Comparison of ENCODE assay signal across 1 cellular context in genomic region chr20:50464026-50464724, GRCh38.
A peak's percentile ranks its signal among the peaks of the same experiment; 100 is the strongest.
TF ChIP-seq lines count a peak whose summit lies in the region.

No MANE protein-coding gene starts in this region.

TF ChIP-seq in HepG2, 621 proteins besides CTCF, POLR2A, EP300 and RAD21 (continued from another document):
- TF ChIP-seq, protein P1, sequence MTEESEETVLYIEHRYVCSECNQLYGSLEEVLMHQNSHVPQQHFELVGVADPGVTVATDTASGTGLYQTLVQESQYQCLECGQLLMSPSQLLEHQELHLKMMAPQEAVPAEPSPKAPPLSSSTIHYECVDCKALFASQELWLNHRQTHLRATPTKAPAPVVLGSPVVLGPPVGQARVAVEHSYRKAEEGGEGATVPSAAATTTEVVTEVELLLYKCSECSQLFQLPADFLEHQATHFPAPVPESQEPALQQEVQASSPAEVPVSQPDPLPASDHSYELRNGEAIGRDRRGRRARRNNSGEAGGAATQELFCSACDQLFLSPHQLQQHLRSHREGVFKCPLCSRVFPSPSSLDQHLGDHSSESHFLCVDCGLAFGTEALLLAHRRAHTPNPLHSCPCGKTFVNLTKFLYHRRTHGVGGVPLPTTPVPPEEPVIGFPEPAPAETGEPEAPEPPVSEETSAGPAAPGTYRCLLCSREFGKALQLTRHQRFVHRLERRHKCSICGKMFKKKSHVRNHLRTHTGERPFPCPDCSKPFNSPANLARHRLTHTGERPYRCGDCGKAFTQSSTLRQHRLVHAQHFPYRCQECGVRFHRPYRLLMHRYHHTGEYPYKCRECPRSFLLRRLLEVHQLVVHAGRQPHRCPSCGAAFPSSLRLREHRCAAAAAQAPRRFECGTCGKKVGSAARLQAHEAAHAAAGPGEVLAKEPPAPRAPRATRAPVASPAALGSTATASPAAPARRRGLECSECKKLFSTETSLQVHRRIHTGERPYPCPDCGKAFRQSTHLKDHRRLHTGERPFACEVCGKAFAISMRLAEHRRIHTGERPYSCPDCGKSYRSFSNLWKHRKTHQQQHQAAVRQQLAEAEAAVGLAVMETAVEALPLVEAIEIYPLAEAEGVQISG (CRISPR knock-in tag; IDR thresholded peaks at IDR 0.05), result peak; percentile 64; the same call in 1 of the 2 replicates
- TF ChIP-seq CEBPG (CRISPR knock-in tag; IDR thresholded peaks at IDR 0.05), result no peak; the same call in 1 of the 2 replicates
- TF ChIP-seq RFXAP (CRISPR knock-in tag; IDR thresholded peaks at IDR 0.05; ENCODE audit: borderline replicate concordance), result 0 out of 2 replicates have a peak, but pooled peaks have one; percentile 64
- TF ChIP-seq, protein P2, sequence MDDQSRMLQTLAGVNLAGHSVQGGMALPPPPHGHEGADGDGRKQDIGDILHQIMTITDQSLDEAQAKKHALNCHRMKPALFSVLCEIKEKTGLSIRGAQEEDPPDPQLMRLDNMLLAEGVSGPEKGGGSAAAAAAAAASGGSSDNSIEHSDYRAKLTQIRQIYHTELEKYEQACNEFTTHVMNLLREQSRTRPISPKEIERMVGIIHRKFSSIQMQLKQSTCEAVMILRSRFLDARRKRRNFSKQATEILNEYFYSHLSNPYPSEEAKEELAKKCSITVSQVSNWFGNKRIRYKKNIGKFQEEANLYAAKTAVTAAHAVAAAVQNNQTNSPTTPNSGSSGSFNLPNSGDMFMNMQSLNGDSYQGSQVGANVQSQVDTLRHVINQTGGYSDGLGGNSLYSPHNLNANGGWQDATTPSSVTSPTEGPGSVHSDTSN (CRISPR knock-in tag; IDR thresholded peaks at IDR 0.05; ENCODE audit: borderline replicate concordance), result no peak
- no peak for TF ChIP-seq GTF2F1 (IDR thresholded peaks at IDR 0.05; ENCODE audit: low read length)
- TF ChIP-seq ZNF7 (CRISPR knock-in tag; IDR thresholded peaks at IDR 0.05), result peak; percentile 26; the same call in 1 of the 2 replicates
- TF ChIP-seq IKZF1 (IDR thresholded peaks at IDR 0.05), result no peak
- TF ChIP-seq ZNF205 (CRISPR knock-in tag; IDR thresholded peaks at IDR 0.05), result peak; percentile 30; the same call in 1 of the 2 replicates
- 0 out of 2 replicates have a peak, but pooled peaks have one; percentile 83 for TF ChIP-seq ZNF704 (CRISPR knock-in tag; IDR thresholded peaks at IDR 0.05; ENCODE audit: borderline replicate concordance)
- TF ChIP-seq, protein P3, sequence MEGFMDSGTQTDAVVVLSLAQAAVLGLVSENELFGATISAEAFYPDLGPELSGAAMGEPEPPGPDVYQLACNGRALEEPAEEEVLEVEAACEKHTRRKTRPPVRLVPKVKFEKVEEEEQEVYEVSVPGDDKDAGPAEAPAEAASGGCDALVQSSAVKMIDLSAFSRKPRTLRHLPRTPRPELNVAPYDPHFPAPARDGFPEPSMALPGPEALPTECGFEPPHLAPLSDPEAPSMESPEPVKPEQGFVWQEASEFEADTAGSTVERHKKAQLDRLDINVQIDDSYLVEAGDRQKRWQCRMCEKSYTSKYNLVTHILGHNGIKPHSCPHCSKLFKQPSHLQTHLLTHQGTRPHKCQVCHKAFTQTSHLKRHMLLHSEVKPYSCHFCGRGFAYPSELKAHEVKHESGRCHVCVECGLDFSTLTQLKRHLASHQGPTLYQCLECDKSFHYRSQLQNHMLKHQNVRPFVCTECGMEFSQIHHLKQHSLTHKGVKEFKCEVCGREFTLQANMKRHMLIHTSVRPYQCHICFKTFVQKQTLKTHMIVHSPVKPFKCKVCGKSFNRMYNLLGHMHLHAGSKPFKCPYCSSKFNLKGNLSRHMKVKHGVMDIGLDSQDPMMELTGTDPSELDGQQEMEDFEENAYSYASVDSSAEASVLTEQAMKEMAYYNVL (CRISPR knock-in tag; IDR thresholded peaks at IDR 0.05; ENCODE audit: borderline replicate concordance), result no peak
- no peak for TF ChIP-seq PLRG1 (conservative IDR thresholded peaks at IDR 0.05)
- TF ChIP-seq, protein P4, sequence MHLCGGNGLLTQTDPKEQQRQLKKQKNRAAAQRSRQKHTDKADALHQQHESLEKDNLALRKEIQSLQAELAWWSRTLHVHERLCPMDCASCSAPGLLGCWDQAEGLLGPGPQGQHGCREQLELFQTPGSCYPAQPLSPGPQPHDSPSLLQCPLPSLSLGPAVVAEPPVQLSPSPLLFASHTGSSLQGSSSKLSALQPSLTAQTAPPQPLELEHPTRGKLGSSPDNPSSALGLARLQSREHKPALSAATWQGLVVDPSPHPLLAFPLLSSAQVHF (CRISPR knock-in tag; IDR thresholded peaks at IDR 0.05), result no peak
- TF ChIP-seq TGIF2 (CRISPR knock-in tag; IDR thresholded peaks at IDR 0.05), result no peak; the same call in none of the 2 replicates
- no peak; the same call in 1 of the 2 replicates for TF ChIP-seq ARNTL (CRISPR knock-in tag; IDR thresholded peaks at IDR 0.05)
- TF ChIP-seq, protein P5, sequence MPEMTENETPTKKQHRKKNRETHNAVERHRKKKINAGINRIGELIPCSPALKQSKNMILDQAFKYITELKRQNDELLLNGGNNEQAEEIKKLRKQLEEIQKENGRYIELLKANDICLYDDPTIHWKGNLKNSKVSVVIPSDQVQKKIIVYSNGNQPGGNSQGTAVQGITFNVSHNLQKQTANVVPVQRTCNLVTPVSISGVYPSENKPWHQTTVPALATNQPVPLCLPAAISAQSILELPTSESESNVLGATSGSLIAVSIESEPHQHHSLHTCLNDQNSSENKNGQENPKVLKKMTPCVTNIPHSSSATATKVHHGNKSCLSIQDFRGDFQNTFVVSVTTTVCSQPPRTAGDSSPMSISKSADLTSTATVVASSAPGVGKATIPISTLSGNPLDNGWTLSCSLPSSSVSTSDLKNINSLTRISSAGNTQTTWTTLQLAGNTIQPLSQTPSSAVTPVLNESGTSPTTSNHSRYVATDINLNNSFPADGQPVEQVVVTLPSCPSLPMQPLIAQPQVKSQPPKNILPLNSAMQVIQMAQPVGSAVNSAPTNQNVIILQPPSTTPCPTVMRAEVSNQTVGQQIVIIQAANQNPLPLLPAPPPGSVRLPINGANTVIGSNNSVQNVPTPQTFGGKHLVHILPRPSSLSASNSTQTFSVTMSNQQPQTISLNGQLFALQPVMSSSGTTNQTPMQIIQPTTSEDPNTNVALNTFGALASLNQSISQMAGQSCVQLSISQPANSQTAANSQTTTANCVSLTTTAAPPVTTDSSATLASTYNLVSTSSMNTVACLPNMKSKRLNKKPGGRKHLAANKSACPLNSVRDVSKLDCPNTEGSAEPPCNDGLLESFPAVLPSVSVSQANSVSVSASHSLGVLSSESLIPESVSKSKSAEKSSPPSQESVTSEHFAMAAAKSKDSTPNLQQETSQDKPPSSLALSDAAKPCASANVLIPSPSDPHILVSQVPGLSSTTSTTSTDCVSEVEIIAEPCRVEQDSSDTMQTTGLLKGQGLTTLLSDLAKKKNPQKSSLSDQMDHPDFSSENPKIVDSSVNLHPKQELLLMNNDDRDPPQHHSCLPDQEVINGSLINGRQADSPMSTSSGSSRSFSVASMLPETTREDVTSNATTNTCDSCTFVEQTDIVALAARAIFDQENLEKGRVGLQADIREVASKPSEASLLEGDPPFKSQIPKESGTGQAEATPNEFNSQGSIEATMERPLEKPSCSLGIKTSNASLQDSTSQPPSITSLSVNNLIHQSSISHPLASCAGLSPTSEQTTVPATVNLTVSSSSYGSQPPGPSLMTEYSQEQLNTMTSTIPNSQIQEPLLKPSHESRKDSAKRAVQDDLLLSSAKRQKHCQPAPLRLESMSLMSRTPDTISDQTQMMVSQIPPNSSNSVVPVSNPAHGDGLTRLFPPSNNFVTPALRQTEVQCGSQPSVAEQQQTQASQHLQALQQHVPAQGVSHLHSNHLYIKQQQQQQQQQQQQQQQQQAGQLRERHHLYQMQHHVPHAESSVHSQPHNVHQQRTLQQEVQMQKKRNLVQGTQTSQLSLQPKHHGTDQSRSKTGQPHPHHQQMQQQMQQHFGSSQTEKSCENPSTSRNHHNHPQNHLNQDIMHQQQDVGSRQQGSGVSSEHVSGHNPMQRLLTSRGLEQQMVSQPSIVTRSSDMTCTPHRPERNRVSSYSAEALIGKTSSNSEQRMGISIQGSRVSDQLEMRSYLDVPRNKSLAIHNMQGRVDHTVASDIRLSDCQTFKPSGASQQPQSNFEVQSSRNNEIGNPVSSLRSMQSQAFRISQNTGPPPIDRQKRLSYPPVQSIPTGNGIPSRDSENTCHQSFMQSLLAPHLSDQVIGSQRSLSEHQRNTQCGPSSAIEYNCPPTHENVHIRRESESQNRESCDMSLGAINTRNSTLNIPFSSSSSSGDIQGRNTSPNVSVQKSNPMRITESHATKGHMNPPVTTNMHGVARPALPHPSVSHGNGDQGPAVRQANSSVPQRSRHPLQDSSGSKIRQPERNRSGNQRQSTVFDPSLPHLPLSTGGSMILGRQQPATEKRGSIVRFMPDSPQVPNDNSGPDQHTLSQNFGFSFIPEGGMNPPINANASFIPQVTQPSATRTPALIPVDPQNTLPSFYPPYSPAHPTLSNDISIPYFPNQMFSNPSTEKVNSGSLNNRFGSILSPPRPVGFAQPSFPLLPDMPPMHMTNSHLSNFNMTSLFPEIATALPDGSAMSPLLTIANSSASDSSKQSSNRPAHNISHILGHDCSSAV (CRISPR knock-in tag; IDR thresholded peaks at IDR 0.05; ENCODE audit: borderline replicate concordance), result no peak
- TF ChIP-seq ZNF138 (CRISPR knock-in tag; IDR thresholded peaks at IDR 0.05; ENCODE audit: low read depth), result no peak
- TF ChIP-seq, protein P6, sequence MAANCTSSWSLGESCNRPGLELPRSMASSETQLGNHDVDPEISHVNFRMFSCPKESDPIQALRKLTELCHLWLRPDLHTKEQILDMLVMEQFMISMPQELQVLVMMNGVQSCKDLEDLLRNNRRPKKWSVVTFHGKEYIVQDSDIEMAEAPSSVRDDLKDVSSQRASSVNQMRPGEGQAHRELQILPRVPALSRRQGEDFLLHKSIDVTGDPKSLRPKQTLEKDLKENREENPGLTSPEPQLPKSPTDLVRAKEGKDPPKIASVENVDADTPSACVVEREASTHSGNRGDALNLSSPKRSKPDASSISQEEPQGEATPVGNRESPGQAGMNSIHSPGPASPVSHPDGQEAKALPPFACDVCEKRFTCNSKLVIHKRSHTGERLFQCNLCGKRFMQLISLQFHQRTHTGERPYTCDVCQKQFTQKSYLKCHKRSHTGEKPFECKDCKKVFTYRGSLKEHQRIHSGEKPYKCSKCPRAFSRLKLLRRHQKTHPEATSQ (CRISPR knock-in tag; IDR thresholded peaks at IDR 0.05; ENCODE audit: borderline replicate concordance), result no peak
- TF ChIP-seq RBFOX2 (IDR thresholded peaks at IDR 0.05; ENCODE audit: low read depth, low read length), result no peak
- no peak for TF ChIP-seq ZSCAN20 (CRISPR knock-in tag; IDR thresholded peaks at IDR 0.05; ENCODE audit: borderline replicate concordance)
- peak; percentile 69; the same call in 1 of the 2 replicates for TF ChIP-seq ZFP90 (CRISPR knock-in tag; IDR thresholded peaks at IDR 0.05; ENCODE audit: borderline replicate concordance)
- no peak for TF ChIP-seq TRIM24 (CRISPR knock-in tag; IDR thresholded peaks at IDR 0.05)
- no peak for TF ChIP-seq IRF9 (CRISPR knock-in tag; IDR thresholded peaks at IDR 0.05; ENCODE audit: borderline replicate concordance)
